Comparison of ENCODE assay signal across 1 cellular context in genomic region chr19:18995804-18996241, GRCh38.
TF ChIP-seq lines count a peak whose summit lies in the region.

No MANE protein-coding gene starts in this region.

TF ChIP-seq in WTC11, 78 proteins besides CTCF, POLR2A, EP300 and RAD21 (continued from another document):
- TF ChIP-seq USF2 (CRISPR knock-in tag; IDR thresholded peaks at IDR 0.05), result no peak
- no peak for TF ChIP-seq ATF3 (CRISPR knock-in tag; conservative IDR thresholded peaks at IDR 0.05)
- no peak for TF ChIP-seq SMAD3 (CRISPR knock-in tag; IDR thresholded peaks at IDR 0.05; ENCODE audit: borderline replicate concordance)
- no peak for TF ChIP-seq IRF2 (CRISPR knock-in tag; IDR thresholded peaks at IDR 0.05; ENCODE audit: borderline replicate concordance, low read depth)
- TF ChIP-seq ZMAT4 (CRISPR knock-in tag; IDR thresholded peaks at IDR 0.05), result no peak
